10 cellular contexts compared by ENCODE assay signal in genomic region chr18:6781846-6782245, GRCh38. TPM values are rescaled to one million over a fixed set of nuclear protein-coding genes. Genes with fewer than 3 reads are reported as not detected.
DNase-seq lines count a peak whose midpoint lies in the region; ATAC-seq and TF ChIP-seq lines count a peak whose summit lies in the region.
"Had no signal": no experiment of that assay in that cellular context is flagged by ENCODE, and none has a peak within 500 bp of the region (broad histone marks: within the 10 kb centered on the region; RNA-seq: fewer than 3 reads in every experiment).

No MANE protein-coding gene starts in this region.

- TF ChIP-seq CTCF in cardiac muscle cell (IDR thresholded peaks at IDR 0.05; ENCODE audit: low read depth, low read length) (no peak), Peyer's patch (IDR thresholded peaks at IDR 0.05) (no peak)

- H3K27ac ChIP-seq in cardiac muscle cell = peak overlapping the region; percentile 59
- no peak overlapping the region for H3K27ac ChIP-seq in Peyer's patch

- H3K9me3 ChIP-seq in adipocyte (ENCODE audit: control insufficient read depth, low read length) = no peaks in the 10 kb centered on the region
- no peaks in the 10 kb centered on the region for H3K9me3 ChIP-seq in cardiac muscle cell (ENCODE audit: low read depth)
- H3K9me3 ChIP-seq in Peyer's patch = no peaks in the 10 kb centered on the region

- peaks cover 30% of the 10 kb centered on the region for H3K4me1 ChIP-seq in adipocyte (ENCODE audit: control insufficient read depth, insufficient read depth, low read length)
- peaks cover 44% of the 10 kb centered on the region for H3K4me1 ChIP-seq in cardiac muscle cell (ENCODE audit: low read depth)
- H3K4me1 ChIP-seq in Peyer's patch = no peaks in the 10 kb centered on the region

- H3K36me3 ChIP-seq in adipocyte (ENCODE audit: control insufficient read depth, insufficient read depth, low read length, severe bottlenecking) (no peaks in the 10 kb centered on the region), cardiac muscle cell (no peaks in the 10 kb centered on the region), Peyer's patch (no peaks in the 10 kb centered on the region)

- H3K27me3 ChIP-seq in adipocyte (replicated peaks; ENCODE audit: control insufficient read depth, insufficient read depth, low read length) (no peaks in the 10 kb centered on the region), cardiac muscle cell (no peaks in the 10 kb centered on the region), Peyer's patch (no peaks in the 10 kb centered on the region)

- H3K9ac ChIP-seq in adipocyte (ENCODE audit: low read length) = peak overlapping the region; percentile 48

- H3K4me3 ChIP-seq in adipocyte (ENCODE audit: low read length) (no peak overlapping the region), cardiac muscle cell (no peak overlapping the region), Peyer's patch (no peak overlapping the region)

- DNase-seq in Daoy (ENCODE audit: low read depth) (peak; percentile 50), adipocyte (ENCODE audit: low read depth) (peak; percentile 33), cardiac muscle cell (ENCODE audit: low read depth in 1 of 2, low spot score in 1 of 2) (peak in 1 of 2 donors; percentile 65), renal cortical epithelial cell (ENCODE audit: low read depth) (peak; percentile 16), NCI-H82 treated with DMSO at 0.1 percent for 48 hours (lab: John Stamatoyannopoulos, UW; ENCODE audit: unreplicated experiment) (no peak), Peyer's patch (no peak), NCI-H1105 treated with DMSO at 0.1 percent for 48 hours (lab: John Stamatoyannopoulos, UW) (no peak)
- DNase-seq: activated T-cell treated with anti-CD3 and anti-CD28 coated beads, Interleukin-2, amount 50 U/mL, for 4 hours; NCI-H774 had no signal

- no peak for TF ChIP-seq POLR2A in Peyer's patch (IDR thresholded peaks at IDR 0.05)

- ATAC-seq in HG02973 (IDR thresholded peaks at IDR 0.05; ENCODE audit: unreplicated experiment) = no peak
- ATAC-seq: activated T-cell treated with anti-CD3 and anti-CD28 coated beads, Interleukin-2, amount 50 U/mL, for 4 hours had no signal

RNA-seq across cellular contexts. Expression of gene ARHGAP28, which starts 52.3 kb away (rescaled TPM):
- total RNA-seq in Daoy (2014; rRNA removed; shearing (Covaris generic)) = 3.6 and 25.5 TPM in 2 replicates
- total RNA-seq in cardiac muscle cell (19.3 and 23.7 TPM in 2 replicates), renal cortical epithelial cell (0.35 and 1.2 TPM in 2 replicates), Peyer's patch (10 to 100 TPM in 1 of 4 donors, 1 to 10 TPM in 3; 1.0 to 35.5 (median 3.3) TPM)
- 13.6 and 19.5 TPM in 2 replicates for polyA plus RNA-seq in cardiac muscle cell
- total RNA-seq: activated T-cell treated with anti-CD3 and anti-CD28 coated beads, Interleukin-2, amount 50 U/mL, for 4 hours had no signal

Comparison
In these comparisons a context has a peak if more than half of its experiments do, and no peak if none do; other contexts are left out.
1. DNase-seq: peak in Daoy (single experiment), adipocyte (single experiment) and renal cortical epithelial cell (single experiment); none in NCI-H82 treated with DMSO at 0.1 percent for 48 hours (single experiment), Peyer's patch (0 of 3) and NCI-H1105 treated with DMSO at 0.1 percent for 48 hours (single experiment).